ENCODE assay signal across 21 cellular contexts in the genomic region with DNA sequence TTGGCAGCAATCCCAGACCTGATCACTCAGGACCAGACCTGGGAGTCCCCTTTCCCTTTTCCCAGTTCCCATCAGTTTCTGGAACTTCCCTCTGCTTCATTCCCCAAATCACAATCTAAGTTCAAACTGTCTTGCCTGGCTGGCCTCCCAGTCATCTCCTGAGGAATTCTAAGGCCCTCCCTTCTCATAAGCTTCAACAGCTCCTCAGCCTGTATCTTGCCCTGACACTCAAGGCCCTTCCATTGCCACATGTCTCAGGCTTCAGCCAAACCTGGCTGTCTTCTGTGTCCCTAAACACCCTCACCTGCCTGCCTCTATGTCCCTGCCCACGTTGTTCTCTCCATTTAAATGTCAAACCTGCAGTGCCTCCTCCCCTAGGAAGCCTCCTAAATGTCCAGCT. TPM values are rescaled to one million over a fixed set of nuclear protein-coding genes. Genes with fewer than 3 reads are reported as not detected.
A peak's percentile ranks its signal among the peaks of the same experiment; 100 is the strongest.
DNase-seq lines count a peak whose midpoint lies in the region; ATAC-seq, FAIRE-seq and TF ChIP-seq lines count a peak whose summit lies in the region.
"Had no signal": no experiment of that assay in that cellular context is flagged by ENCODE, and none has a peak within 500 bp of the region (broad histone marks: within the 10 kb centered on the region; RNA-seq: fewer than 3 reads in every experiment).

No MANE protein-coding gene starts in this region.

- no peak for FAIRE-seq in kidney (lab: Jason Lieb, UNC)

- no peak for ATAC-seq in GM21423 (IDR thresholded peaks at IDR 0.05; ENCODE audit: unreplicated experiment)

- no peak overlapping the region for H3K4me3 ChIP-seq in H7 (ENCODE audit: insufficient read depth, low read depth, low read length)
- H3K4me3 ChIP-seq in epithelial cell of esophagus (ENCODE audit: low read length): no peak overlapping the region
- no peak overlapping the region for H3K4me3 ChIP-seq in kidney (ENCODE audit: low read length in 2 of 2)
- no peak overlapping the region for H3K4me3 ChIP-seq in spleen

- DNase-seq in H7: peak; percentile 10
- DNase-seq in epithelial cell of esophagus (ENCODE audit: low read depth): peak; percentile 29
- DNase-seq in kidney: peak; percentile 10
- peak; percentile 15 for DNase-seq in spleen
- no peak for DNase-seq in NK-92 (lab: John Stamatoyannopoulos, UW; ENCODE audit: unreplicated experiment)
- DNase-seq in NCI-H526 treated with DMSO at 0.1 percent for 48 hours (lab: John Stamatoyannopoulos, UW): no peak
- DNase-seq: AML-193, Caco-2, DMS153, EL, HFFc6, KG1, NCI-H1048, NCI-H1436 treated with DMSO at 0.1 percent for 48 hours, NCI-H2029 treated with DMSO at 0.1 percent for 48 hours, NCI-H510A, SHP77 treated with DMSO at 0.1 percent for 48 hours had no signal

- 12 to 27% (median 17%) methylated on average over 1 of the region's 1 CpG for WGBS in spleen, 5 donors

- no peak for TF ChIP-seq CTCF in epithelial cell of esophagus (IDR thresholded peaks at IDR 0.05; ENCODE audit: insufficient read depth, low read depth, low read length, missing control alignments)
- TF ChIP-seq CTCF in kidney (IDR thresholded peaks at IDR 0.05; ENCODE audit: borderline replicate concordance, extremely low read depth, insufficient read depth): no peak
- no peak for TF ChIP-seq CTCF in spleen (IDR thresholded peaks at IDR 0.05 in 8 of 11, conservative IDR thresholded peaks at IDR 0.05 in 3 of 11)

- no peak for TF ChIP-seq POLR2A in spleen (IDR thresholded peaks at IDR 0.05)

- intact Hi-C loops in kidney (cut with DNase I) (no loop called here), spleen (cut with DNase I; ENCODE audit: low total_unique reads) (no loop called here)

- H3K4me1 ChIP-seq in kidney (ENCODE audit: control insufficient read depth in 1 of 2, insufficient read depth in 1 of 2, low read depth in 1 of 2, low read length in 2 of 2) (peaks cover 0 to 2% of the 10 kb centered on the region in 2 donors), spleen (peaks cover 0 to 23% (median 14%) of the 10 kb centered on the region in 6 donors)

- no peak overlapping the region for H3K9ac ChIP-seq in kidney (ENCODE audit: low read length in 2 of 2)

- H3K27ac ChIP-seq in kidney (ENCODE audit: low read depth in 2 of 2, low read length in 2 of 2): no peak overlapping the region
- H3K27ac ChIP-seq in spleen: no peak overlapping the region

- no peaks in the 10 kb centered on the region for H3K9me3 ChIP-seq in kidney (ENCODE audit: control insufficient read depth in 1 of 2, low read length in 2 of 2)
- H3K9me3 ChIP-seq in spleen: no peaks in the 10 kb centered on the region
- H3K9me3 ChIP-seq: Caco-2 had no signal

- H3K36me3 ChIP-seq in H7 (replicated peaks; ENCODE audit: control insufficient read depth, insufficient read depth, low read length) (no peaks in the 10 kb centered on the region), kidney (ENCODE audit: control insufficient read depth in 1 of 2, insufficient read depth in 2 of 2, low read length in 2 of 2) (no peaks in the 10 kb centered on the region), spleen (no peaks in the 10 kb centered on the region)

- H3K27me3 ChIP-seq in H7 (ENCODE audit: control insufficient read depth, insufficient read depth, low read length): no peaks in the 10 kb centered on the region
- peaks cover 0 to 42% (median 12%) of the 10 kb centered on the region in 7 donors for H3K27me3 ChIP-seq in spleen (replicated peaks in 1 of 7)

RNA-seq across cellular contexts. Expression of a gene that starts 11.9 kb away (rescaled TPM):
- total RNA-seq in H7 (2014; rRNA removed; shearing (Covaris generic)): 53.2 and 56.6 TPM in 2 replicates
- total RNA-seq in kidney: 50.4 TPM
- 8.8 TPM for polyA plus RNA-seq in kidney (ENCODE audit: insufficient read depth, low read depth, low replicate concordance)
- 100 to 1,000 TPM in 2 of 7 donors, 10 to 100 TPM in 5; 65.9 to 118 (median 84.9) TPM for total RNA-seq in spleen
- polyA plus RNA-seq in spleen: 10 to 100 TPM; 16.2 to 22.0 (median 20.0) TPM

RNA-seq across cellular contexts. Expression of a gene that starts 42.6 kb away (rescaled TPM):
- total RNA-seq in H7 (2014; rRNA removed; shearing (Covaris generic)): 0.37 and 0.83 TPM in 2 replicates
- total RNA-seq in kidney (not detected), spleen (under 1 TPM in 1 of 7 donors, not detected in 6; 0.88 TPM)
- polyA plus RNA-seq in kidney (ENCODE audit: insufficient read depth, low read depth, low replicate concordance) (not detected), spleen (not detected)
- total RNA-seq: Caco-2, H4, HFFc6, M059J, OCI-LY7 had no signal

Comparison
In these comparisons a context has a peak if more than half of its experiments do, and no peak if none do; other contexts are left out.
1. DNase-seq: peak in H7 (single experiment), epithelial cell of esophagus (single experiment), kidney (single experiment) and spleen (single experiment); none in NK-92 (single experiment) and NCI-H526 treated with DMSO at 0.1 percent for 48 hours (single experiment).